2 cellular contexts compared by ENCODE assay signal in the genomic region with DNA sequence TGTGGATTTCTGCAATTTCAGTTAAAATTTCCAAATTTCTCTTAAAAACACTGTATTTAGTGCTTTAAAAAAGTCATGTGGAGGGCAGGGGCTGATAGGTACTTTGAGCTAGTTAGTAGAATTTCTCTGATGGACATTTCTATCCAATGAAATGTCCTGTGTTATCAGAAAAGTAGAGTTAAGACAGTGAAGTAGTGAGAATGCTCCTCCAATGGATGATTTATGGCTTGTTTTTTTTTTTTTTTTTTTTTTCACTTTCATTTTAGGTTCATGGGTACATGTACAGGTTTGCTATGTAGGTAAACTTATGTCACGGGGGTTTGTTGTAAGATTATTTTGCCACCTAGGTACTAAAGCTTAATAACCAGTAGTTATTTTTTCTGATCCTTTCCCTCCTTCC.
TF ChIP-seq lines count a peak whose summit lies in the region.

No MANE protein-coding gene starts in this region.

TF ChIP-seq in HEK293, 187 proteins besides CTCF, POLR2A, EP300 and RAD21:
- TF ChIP-seq ZNF362 (tag by site-specific recombination; IDR thresholded peaks at IDR 0.05) (0 out of 2 replicates have a peak, but pooled peaks have one; percentile 29), ZNF274 (IDR thresholded peaks at IDR 0.05; ENCODE audit: low read length) (no peak), ZNF274 (tag by site-specific recombination; IDR thresholded peaks at IDR 0.05; ENCODE audit: borderline replicate concordance) (no peak), HOXC10 (CRISPR knock-in tag; IDR thresholded peaks at IDR 0.05) (no peak), ZSCAN23 (tag by site-specific recombination; IDR thresholded peaks at IDR 0.05) (no peak)

TF ChIP-seq in K562, 482 proteins besides CTCF, POLR2A, EP300 and RAD21 (continued from another document):
- TF ChIP-seq PBX2 (CRISPR knock-in tag; IDR thresholded peaks at IDR 0.05; ENCODE audit: low read depth) (no peak), PBX2 (tag; conservative IDR thresholded peaks at IDR 0.05; ENCODE audit: low read depth) (peak; percentile 85), ZSCAN29 (IDR thresholded peaks at IDR 0.05) (no peak), ZNF347 (CRISPR knock-in tag; IDR thresholded peaks at IDR 0.05; ENCODE audit: low read depth) (no peak), THAP7 (CRISPR knock-in tag; IDR thresholded peaks at IDR 0.05) (no peak)
- TF ChIP-seq, protein P1, sequence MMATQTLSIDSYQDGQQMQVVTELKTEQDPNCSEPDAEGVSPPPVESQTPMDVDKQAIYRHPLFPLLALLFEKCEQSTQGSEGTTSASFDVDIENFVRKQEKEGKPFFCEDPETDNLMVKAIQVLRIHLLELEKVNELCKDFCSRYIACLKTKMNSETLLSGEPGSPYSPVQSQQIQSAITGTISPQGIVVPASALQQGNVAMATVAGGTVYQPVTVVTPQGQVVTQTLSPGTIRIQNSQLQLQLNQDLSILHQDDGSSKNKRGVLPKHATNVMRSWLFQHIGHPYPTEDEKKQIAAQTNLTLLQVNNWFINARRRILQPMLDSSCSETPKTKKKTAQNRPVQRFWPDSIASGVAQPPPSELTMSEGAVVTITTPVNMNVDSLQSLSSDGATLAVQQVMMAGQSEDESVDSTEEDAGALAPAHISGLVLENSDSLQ (IDR thresholded peaks at IDR 0.05), result peak; percentile 74
